In the genomic region with DNA sequence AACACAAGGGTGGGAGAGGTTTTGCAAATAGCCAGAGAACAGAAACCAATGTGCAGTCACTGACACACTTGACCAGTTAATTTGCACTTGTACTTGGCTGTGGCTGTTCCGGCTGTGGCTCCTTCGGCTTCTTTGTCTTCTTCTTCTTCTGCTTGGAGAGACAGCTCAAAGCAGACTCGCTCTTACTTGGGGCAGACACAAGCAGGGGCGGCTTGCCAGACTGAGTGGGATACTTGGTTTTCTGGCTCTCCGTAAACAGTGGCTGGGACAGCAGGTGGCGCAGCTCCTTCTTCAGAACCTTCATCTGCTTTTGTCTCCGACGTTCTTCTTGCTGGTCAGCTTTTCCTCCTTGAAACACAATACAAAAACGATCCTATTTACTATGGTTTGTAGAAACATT, we compare ENCODE assay signal across 8 cellular contexts. TPM values are rescaled to one million over a fixed set of nuclear protein-coding genes. Genes with fewer than 3 reads are reported as not detected.
DNase-seq lines count a peak whose midpoint lies in the region; ATAC-seq and TF ChIP-seq lines count a peak whose summit lies in the region.

No MANE protein-coding gene starts in this region.

- intact Hi-C loops in MCF 10A (cut with micrococcal nuclease), result loop anchor here (5.0 kb wide), 1 partner anchor 86 kb away; no protein-coding TSS in a partner anchor

- no peaks in the 10 kb centered on the region for H3K9me3 Mint-ChIP-seq in MCF 10A (ENCODE audit: unreplicated experiment)

- H3K27ac Mint-ChIP-seq in MCF 10A (ENCODE audit: low read depth, unreplicated experiment), result no peak overlapping the region

- no peaks in the 10 kb centered on the region for H3K27me3 Mint-ChIP-seq in MCF 10A (ENCODE audit: insufficient read depth, unreplicated experiment)

- CTCF ChIA-PET in HEK293T (lab: Yijun Ruan, JAX) (interaction anchor here (0.6 to 2.0 kb wide), 7 partner anchors 15 to 133 kb away, joined by 3 to 8 read pairs (median 3); no protein-coding TSS in a partner anchor), MCF 10A (lab: Yijun Ruan, JAX) (interaction anchor here (0.6 to 2.7 kb wide), 16 partner anchors 8 to 1656 kb away, joined by 3 to 22 read pairs (median 3); no protein-coding TSS in a partner anchor)

- ATAC-seq in left lobe of liver (no peak), HG02852 (IDR thresholded peaks at IDR 0.05; ENCODE audit: unreplicated experiment) (no peak), GM19455 (IDR thresholded peaks at IDR 0.05; ENCODE audit: unreplicated experiment) (no peak)

- POLR2A ChIA-PET in HEK293T (lab: Yijun Ruan, JAX) (interaction anchor here (3.5 kb wide), 1 partner anchor 30 kb away, joined by 13 read pairs; a partner anchor contains a TSS), MCF 10A (lab: Yijun Ruan, JAX) (interaction anchor here (0.7 to 1.7 kb wide), 2 partner anchors 12 to 78 kb away, joined by 3 to 4 read pairs; a partner anchor contains a TSS)

- no peaks in the 10 kb centered on the region for H3K4me1 Mint-ChIP-seq in MCF 10A (ENCODE audit: insufficient read depth, unreplicated experiment)

- no peak overlapping the region for H3K27ac ChIP-seq in 22Rv1

- peaks cover 89% of the 10 kb centered on the region for H3K36me3 Mint-ChIP-seq in MCF 10A (ENCODE audit: insufficient read depth, unreplicated experiment)

- peak; percentile 20; the same call in 1 of the 2 replicates for TF ChIP-seq CTCF in 22Rv1 (IDR thresholded peaks at IDR 0.05)
- TF ChIP-seq CTCF in MCF 10A (IDR thresholded peaks at IDR 0.05; ENCODE audit: unreplicated experiment), result peak; percentile 32

- DNase-seq in HEK293T (ENCODE audit: extremely low spot score), result peak; percentile 30
- DNase-seq in MCF 10A (ENCODE audit: unreplicated experiment), result peak; percentile 28
- peak; percentile 45 for DNase-seq in left lobe of liver (ENCODE audit: low spot score)
- DNase-seq in NCI-H2081 (lab: John Stamatoyannopoulos, UW), result no peak
- no peak for DNase-seq in AML-193 (lab: John Stamatoyannopoulos, UW)

- no peak overlapping the region for H3K4me3 Mint-ChIP-seq in MCF 10A (ENCODE audit: unreplicated experiment)

- BruUV-seq in MCF 10A (replicated peaks; lab: Mats Ljungman, UMichigan), result no TSS peak

TF ChIP-seq in HEK293T, 16 proteins besides CTCF, POLR2A, EP300 and RAD21:
- TF ChIP-seq FOXK2 (IDR thresholded peaks at IDR 0.05) (no peak), ARNT (IDR thresholded peaks at IDR 0.05) (no peak), CTBP1 (IDR thresholded peaks at IDR 0.05; ENCODE audit: borderline replicate concordance) (no peak), FOXA1 (IDR thresholded peaks at IDR 0.05) (no peak)

RNA-seq across cellular contexts. Expression of a gene that starts 25.0 kb away (rescaled TPM):
- 1.2 and 1.8 TPM in 2 replicates for total RNA-seq in MCF 10A (2022)
- total RNA-seq in left lobe of liver, result 1.1 TPM

RNA-seq across cellular contexts. Expression of a gene that starts 29.9 kb away (rescaled TPM):
- total RNA-seq in MCF 10A (2022) (126 and 135 TPM in 2 replicates), left lobe of liver (54.2 TPM)

RNA-seq across cellular contexts. Expression of a gene that starts 30.0 kb away (rescaled TPM):
- total RNA-seq in MCF 10A (2022), result 18.4 and 20.2 TPM in 2 replicates
- total RNA-seq in left lobe of liver, result 5.9 TPM

RNA-seq across cellular contexts. Expression of a gene that starts 54.0 kb away (rescaled TPM):
- total RNA-seq in MCF 10A (2022) (not detected in 2 replicates), left lobe of liver (not detected)

RNA-seq across cellular contexts. Expression of a gene that starts 59.4 kb away (rescaled TPM):
- total RNA-seq in MCF 10A (2022), result 0.63 and 2.0 TPM in 2 replicates
- 20.4 TPM for total RNA-seq in left lobe of liver

Comparison
In these comparisons a context has a peak if more than half of its experiments do, and no peak if none do; other contexts are left out.
1. DNase-seq: peak in HEK293T (single experiment), MCF 10A (single experiment) and left lobe of liver (single experiment); none in NCI-H2081 (0 of 2) and AML-193 (0 of 2).